Comparison of ENCODE assay signal across 24 cellular contexts in genomic region chr10:128867119-128867518, GRCh38.
"Had no signal": no experiment of that assay in that cellular context is flagged by ENCODE, and none has a peak within 500 bp of the region (broad histone marks: within the 10 kb centered on the region; RNA-seq: fewer than 3 reads in every experiment).

No MANE protein-coding gene starts in this region.

- H3K36me3 ChIP-seq: breast epithelium, MG63, WERI-Rb-1 had no signal

- H3K9me3 ChIP-seq: breast epithelium, MG63 had no signal

- H3K4me1 ChIP-seq: breast epithelium had no signal

- ATAC-seq: activated CD4-positive, alpha-beta T cell treated with anti-CD3 and anti-CD28 coated beads for 36 hours; activated CD8-positive, alpha-beta memory T cell treated with anti-CD3 and anti-CD28 coated beads, Interleukin-2, amount 10 ng/mL, durations not matched to agents 7 days and 5 days; T-cell had no signal

- H3K4me3 ChIP-seq: breast epithelium, MG63, SK-N-MC had no signal

- H3K27me3 ChIP-seq: breast epithelium, MG63 had no signal

- DNase-seq: activated CD4-positive, alpha-beta T cell treated with anti-CD3 and anti-CD28 coated beads for 36 hours; activated CD4-positive, alpha-beta T cell treated with anti-CD3 and anti-CD28 coated beads, Interleukin-2, amount 50 U/mL, for 1 hour; activated CD8-positive, alpha-beta memory T cell treated with anti-CD3 and anti-CD28 coated beads, Interleukin-2, amount 10 ng/mL, durations not matched to agents 7 days and 5 days; activated effector memory CD4-positive, alpha-beta T cell treated with Interleukin-2 at 50 U/mL for 16 hours; activated naive CD4-positive, alpha-beta T cell; activated T-cell treated with anti-CD3 and anti-CD28 coated beads, Interleukin-2, amount 50 U/mL, for 24 hours; aorta; caudate nucleus; MG63; MV-4-11; NCI-H1092 treated with DMSO at 0.1 percent for 48 hours; NCI-H1417 treated with DMSO at 0.1 percent for 48 hours; NCI-H187 treated with DMSO at 0.1 percent for 48 hours; NCI-H2081 treated with DMSO at 0.1 percent for 48 hours; NCI-H345; NCI-H510A; NCI-H526 treated with DMSO at 0.1 percent for 48 hours; NCI-H82; T-cell; T-helper 2 cell; T1000; WERI-Rb-1 had no signal

- H3K27ac ChIP-seq: breast epithelium, SK-N-MC, WERI-Rb-1 had no signal
